ENCODE assay signal across 8 cellular contexts in the genomic region with DNA sequence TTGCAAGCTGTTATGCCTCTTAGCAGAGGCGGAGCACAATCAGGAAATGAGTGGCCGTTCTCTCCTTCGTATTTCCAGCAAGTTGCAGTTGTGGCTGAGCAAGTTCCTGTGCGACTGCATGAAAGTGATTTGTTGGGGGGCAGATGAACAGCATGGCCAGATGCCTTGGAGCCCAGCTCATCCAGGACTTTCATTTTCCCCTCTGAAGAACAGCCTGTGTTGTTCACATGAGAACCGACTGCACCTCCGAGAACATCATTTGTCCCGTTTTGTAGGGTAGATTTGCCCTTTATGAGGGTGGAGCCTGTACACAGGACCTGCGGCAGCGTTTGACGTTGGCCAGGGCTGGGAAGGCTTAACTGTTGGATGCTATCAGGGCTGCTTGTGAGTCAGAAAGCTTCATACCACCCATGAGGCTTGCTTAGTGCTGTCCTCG. TPM values are rescaled to one million over a fixed set of nuclear protein-coding genes. Genes with fewer than 3 reads are reported as not detected.
DNase-seq lines count a peak whose midpoint lies in the region; ATAC-seq, FAIRE-seq and TF ChIP-seq lines count a peak whose summit lies in the region.

No MANE protein-coding gene starts in this region.

- no peaks in the 10 kb centered on the region for H3K27me3 ChIP-seq in liver (ENCODE audit: control insufficient read depth in 4 of 4, insufficient read depth in 4 of 4, low read length in 3 of 4)
- no peaks in the 10 kb centered on the region for H3K27me3 ChIP-seq in HepG2 (ENCODE audit: control insufficient read depth in 1 of 2, insufficient read depth in 2 of 2, low read length in 2 of 2)
- H3K27me3 ChIP-seq in aorta (ENCODE audit: control insufficient read depth in 1 of 2, insufficient read depth in 2 of 2, low read length in 1 of 2) = no peaks in the 10 kb centered on the region

- ATAC-seq in HepG2 = no peak
- no peak for ATAC-seq in GM21717 (IDR thresholded peaks at IDR 0.05; ENCODE audit: unreplicated experiment)
- ATAC-seq in aorta (ENCODE audit: low FRiP score) = no peak

- H3K4me3 ChIP-seq in liver (ENCODE audit: low read depth in 1 of 3, low read length in 3 of 3) (no peak overlapping the region), HepG2 (replicated peaks in 1 of 3; ENCODE audit: insufficient read depth in 1 of 3, low read depth in 2 of 3, low read length in 3 of 3) (no peak overlapping the region), aorta (ENCODE audit: low read length in 2 of 2) (no peak overlapping the region)

- WGBS in liver = 71% methylated on average over 11 of the region's 11 CpGs
- 92% methylated on average over 11 of the region's 11 CpGs for WGBS in HepG2 (ENCODE audit: low lambda C conversion rate)
- WGBS in aorta, 2 donors = 39 to 49% methylated on average over 11 of the region's 11 CpGs

- DNase-seq in HepG2 (ENCODE audit: low spot score) (no peak), glomerular endothelial cell (ENCODE audit: extremely low read depth, low read depth, low spot score) (peak; percentile 56), NCI-H187 treated with DMSO at 0.1 percent for 48 hours (lab: John Stamatoyannopoulos, UW) (no peak), aorta (no peak)
- DNase-seq in activated naive CD4-positive, alpha-beta T cell treated with Interleukin-2 at 50 U/mL for 16 hours = peak; percentile 67
- DNase-seq in stimulated activated CD4-positive, alpha-beta T cell treated with anti-CD3 and anti-CD28 coated beads, Interleukin-2, amount 100 ng/mL, for 48 hours = peak; percentile 43 to 46

- no peak for TF ChIP-seq CTCF in liver (IDR thresholded peaks at IDR 0.05; ENCODE audit: low read depth, low read length, missing input control)
- TF ChIP-seq CTCF in HepG2 (CRISPR knock-in tag; IDR thresholded peaks at IDR 0.05) = no peak

- peaks cover 8 to 35% (median 18%) of the 10 kb centered on the region in 4 donors for H3K4me1 ChIP-seq in liver (ENCODE audit: control insufficient read depth in 4 of 4, insufficient read depth in 4 of 4, low read length in 3 of 4)
- H3K4me1 ChIP-seq in HepG2 (ENCODE audit: insufficient read depth, low read length) = peaks cover 70% of the 10 kb centered on the region
- peaks cover 1 to 10% of the 10 kb centered on the region in 2 donors for H3K4me1 ChIP-seq in aorta (ENCODE audit: control insufficient read depth in 1 of 2, insufficient read depth in 2 of 2, low read length in 2 of 2)

- intact Hi-C loops in HepG2 (cut with micrococcal nuclease; ENCODE audit: unreplicated experiment) = no loop called here
- intact Hi-C loops in aorta (cut with DNase I) = loop anchor here in 1 of 2 donors (10.0 kb wide), 1 partner anchor 51 kb away; no protein-coding TSS in a partner anchor

- no peak for TF ChIP-seq RAD21 in liver (IDR thresholded peaks at IDR 0.05)
- TF ChIP-seq RAD21 in HepG2 (CRISPR knock-in tag; IDR thresholded peaks at IDR 0.05) = no peak

- no peak overlapping the region for H3K4me2 ChIP-seq in HepG2 (ENCODE audit: low read depth, low read length)

- POLR2A ChIA-PET in HepG2 (lab: Yijun Ruan, JAX) = no interaction called here

- no peak for FAIRE-seq in HepG2 (lab: Jason Lieb, UNC)

- BruUV-seq in HepG2 (replicated peaks; lab: Mats Ljungman, UMichigan) = no TSS peak

- H3K36me3 ChIP-seq in liver (ENCODE audit: control insufficient read depth in 4 of 4, insufficient read depth in 3 of 4, low read depth in 1 of 4, low read length in 3 of 4) (peaks cover 0 to 8% (median 0%) of the 10 kb centered on the region in 4 donors), HepG2 (replicated peaks in 1 of 2; ENCODE audit: control insufficient read depth in 1 of 2, insufficient read depth in 2 of 2, low read length in 2 of 2) (peaks cover 11 to 37% of the 10 kb centered on the region in 2 experiments; a peak in 4 of 5 replicates), aorta (ENCODE audit: control insufficient read depth in 1 of 2, insufficient read depth in 2 of 2, low read length in 1 of 2) (no peaks in the 10 kb centered on the region)

- in situ Hi-C loops in HepG2 (cut with HindIII; ENCODE audit: extremely low pct_ligation_motif_present, low pct_unique_long_range_greater_than_20kb) = no loop called here

- H3K79me2 ChIP-seq in HepG2 (ENCODE audit: insufficient read depth, low read length) = peaks cover 87% of the 10 kb centered on the region

- CTCF ChIA-PET in HepG2 (lab: Yijun Ruan, JAX; ENCODE audit: low intra/inter-chr PET ratio, low total read pairs) = no interaction called here

- peaks cover 38% of the 10 kb centered on the region for H4K20me1 ChIP-seq in HepG2 (ENCODE audit: insufficient read depth, low read length)

- H3K27ac ChIP-seq in liver (ENCODE audit: low read depth in 1 of 2, low read length in 2 of 2) = peak overlapping the region; percentile 45 to 48
- no peak overlapping the region for H3K27ac ChIP-seq in HepG2 (ENCODE audit: extremely low read length, insufficient read depth, low read length)
- H3K27ac ChIP-seq in aorta (ENCODE audit: low read depth in 1 of 2, low read length in 2 of 2) = peak overlapping the region in 1 of 2 donors; percentile 34

- no peak overlapping the region for H2AFZ ChIP-seq in HepG2 (ENCODE audit: low read length)

- H3K9ac ChIP-seq in liver (ENCODE audit: low read depth in 1 of 2, low read length in 2 of 2) (no peak overlapping the region), HepG2 (ENCODE audit: insufficient read depth, low read depth, low read length) (no peak overlapping the region)

- H3K9me3 ChIP-seq in liver (ENCODE audit: control insufficient read depth in 4 of 4, low read length in 3 of 4) (no peaks in the 10 kb centered on the region), HepG2 (ENCODE audit: low read length) (no peaks in the 10 kb centered on the region), aorta (ENCODE audit: control insufficient read depth, low read length) (no peaks in the 10 kb centered on the region)

- TF ChIP-seq EP300 in HepG2 (IDR thresholded peaks at IDR 0.05; ENCODE audit: low read depth in 2 of 2, low read length in 2 of 2) (no peak), HepG2 (CRISPR knock-in tag; IDR thresholded peaks at IDR 0.05; ENCODE audit: borderline replicate concordance) (no peak)

- no peak for TF ChIP-seq POLR2A in HepG2 (IDR thresholded peaks at IDR 0.05; ENCODE audit: insufficient read depth in 1 of 2, low read depth in 2 of 2, low read length in 2 of 2)

RNA-seq across cellular contexts. Expression of a gene that starts 4.4 kb away (rescaled TPM):
- total RNA-seq in liver (1 to 10 TPM; 2.2 to 6.0 TPM), HepG2 (2016; rRNA removed; fragmentation: Illumina TruSeq; extraction: Trizol) (6.7 and 7.9 TPM in 2 replicates), glomerular endothelial cell (70.9 and 77.7 TPM in 2 replicates), aorta (10 to 100 TPM; 65.8 to 85.1 TPM)
- polyA plus RNA-seq in liver (10 to 100 TPM in 1 of 2 donors, 1 to 10 TPM in 1; 6.6 to 15.1 TPM), HepG2 (2011; rRNA removed) (2.9 and 3.0 TPM in 2 replicates), aorta (10 to 100 TPM; 16.3 to 26.5 TPM)
- 1.7 and 2.0 TPM in 2 replicates for total RNA-seq in HepG2 (2016; cell fraction: cytosol; rRNA removed; fragmentation: Illumina TruSeq; extraction: Trizol; ENCODE audit: low read depth)
- total RNA-seq in HepG2 (2016; cell fraction: insoluble cytoplasmic fraction; rRNA removed; fragmentation: Illumina TruSeq; extraction: Trizol) = 6.7 and 7.5 TPM in 2 replicates
- total RNA-seq in HepG2 (2016; cell fraction: membrane; rRNA removed; fragmentation: Illumina TruSeq; extraction: Trizol) = 4.9 and 5.1 TPM in 2 replicates
- total RNA-seq in HepG2 (2016; cell fraction: nucleus; rRNA removed; fragmentation: Illumina TruSeq; extraction: Trizol) = 4.8 and 6.3 TPM in 2 replicates
- polyA plus RNA-seq in HepG2 (2011; cell fraction: cytosol; rRNA removed) = 2.5 and 3.1 TPM in 2 replicates
- 9.0 and 9.5 TPM in 2 replicates for polyA plus RNA-seq in HepG2 (2011; cell fraction: nucleus; rRNA removed)
- polyA plus RNA-seq in HepG2 (2012) = 12.7 and 14.8 TPM in 2 replicates
- polyA plus RNA-seq in HepG2 (2016; cell fraction: cytosol; fragmentation: Illumina TruSeq; extraction: Trizol; ENCODE audit: low read depth) = 1.9 and 2.1 TPM in 2 replicates
- polyA plus RNA-seq in HepG2 (2016; cell fraction: insoluble cytoplasmic fraction; fragmentation: Illumina TruSeq; extraction: Trizol; ENCODE audit: low read depth) = 15.1 and 20.8 TPM in 2 replicates
- polyA plus RNA-seq in HepG2 (2016; cell fraction: membrane; fragmentation: Illumina TruSeq; extraction: Trizol; ENCODE audit: low read depth) = 3.2 and 4.9 TPM in 2 replicates
- polyA plus RNA-seq in HepG2 (2016; cell fraction: nucleus; fragmentation: Illumina TruSeq; extraction: Trizol; ENCODE audit: insufficient read depth, low read depth) = 14.7 and 18.1 TPM in 2 replicates
- polyA minus RNA-seq in HepG2 (2011; rRNA and poly(A)+ RNA removed; ENCODE audit: low replicate concordance) = 3.1 and 5.4 TPM in 2 replicates
- polyA minus RNA-seq in HepG2 (2011; cell fraction: cytosol; rRNA and poly(A)+ RNA removed) = 6.2 and 6.5 TPM in 2 replicates
- 2.2 and 3.2 TPM in 2 replicates for polyA minus RNA-seq in HepG2 (2011; cell fraction: nucleus; rRNA and poly(A)+ RNA removed)

RNA-seq across cellular contexts. Expression of a gene that starts 58.8 kb away (rescaled TPM):
- total RNA-seq in liver (10 to 100 TPM; 25.7 to 28.7 TPM), HepG2 (2016; rRNA removed; fragmentation: Illumina TruSeq; extraction: Trizol) (31.5 and 36.6 TPM in 2 replicates), glomerular endothelial cell (63.2 and 72.0 TPM in 2 replicates), aorta (100 to 1,000 TPM in 1 of 2 donors, 10 to 100 TPM in 1; 91.4 to 123 TPM)
- polyA plus RNA-seq in liver (10 to 100 TPM; 19.7 to 21.1 TPM), HepG2 (2011; rRNA removed) (145 and 148 TPM in 2 replicates), aorta (10 to 100 TPM; 29.2 to 74.6 TPM)
- 19.8 and 22.7 TPM in 2 replicates for total RNA-seq in HepG2 (2016; cell fraction: cytosol; rRNA removed; fragmentation: Illumina TruSeq; extraction: Trizol; ENCODE audit: low read depth)
- 32.7 and 33.0 TPM in 2 replicates for total RNA-seq in HepG2 (2016; cell fraction: insoluble cytoplasmic fraction; rRNA removed; fragmentation: Illumina TruSeq; extraction: Trizol)
- 32.9 and 34.8 TPM in 2 replicates for total RNA-seq in HepG2 (2016; cell fraction: membrane; rRNA removed; fragmentation: Illumina TruSeq; extraction: Trizol)
- 74.7 and 93.9 TPM in 2 replicates for total RNA-seq in HepG2 (2016; cell fraction: nucleus; rRNA removed; fragmentation: Illumina TruSeq; extraction: Trizol)
- polyA plus RNA-seq in HepG2 (2011; cell fraction: cytosol; rRNA removed) = 29.6 and 41.0 TPM in 2 replicates
- 368 and 448 TPM in 2 replicates for polyA plus RNA-seq in HepG2 (2011; cell fraction: nucleus; rRNA removed)
- polyA plus RNA-seq in HepG2 (2012) = 152 and 155 TPM in 2 replicates
- polyA plus RNA-seq in HepG2 (2016; cell fraction: cytosol; fragmentation: Illumina TruSeq; extraction: Trizol; ENCODE audit: low read depth) = 16.3 and 18.6 TPM in 2 replicates
- polyA plus RNA-seq in HepG2 (2016; cell fraction: insoluble cytoplasmic fraction; fragmentation: Illumina TruSeq; extraction: Trizol; ENCODE audit: low read depth) = 72.0 and 75.0 TPM in 2 replicates
- polyA plus RNA-seq in HepG2 (2016; cell fraction: membrane; fragmentation: Illumina TruSeq; extraction: Trizol; ENCODE audit: low read depth) = 36.1 and 39.6 TPM in 2 replicates
- polyA plus RNA-seq in HepG2 (2016; cell fraction: nucleus; fragmentation: Illumina TruSeq; extraction: Trizol; ENCODE audit: insufficient read depth, low read depth) = 291 and 317 TPM in 2 replicates
- 17.9 and 42.2 TPM in 2 replicates for polyA minus RNA-seq in HepG2 (2011; rRNA and poly(A)+ RNA removed; ENCODE audit: low replicate concordance)
- 27.6 and 31.4 TPM in 2 replicates for polyA minus RNA-seq in HepG2 (2011; cell fraction: cytosol; rRNA and poly(A)+ RNA removed)
- polyA minus RNA-seq in HepG2 (2011; cell fraction: nucleus; rRNA and poly(A)+ RNA removed) = 199 and 216 TPM in 2 replicates

Comparison
In these comparisons a context has a peak if more than half of its experiments do, and no peak if none do; other contexts are left out.
1. DNase-seq: peak in activated naive CD4-positive, alpha-beta T cell treated with Interleukin-2 at 50 U/mL for 16 hours (single experiment), glomerular endothelial cell (single experiment) and stimulated activated CD4-positive, alpha-beta T cell treated with anti-CD3 and anti-CD28 coated beads, Interleukin-2, amount 100 ng/mL, for 48 hours (2 of 2); none in HepG2 (single experiment), NCI-H187 treated with DMSO at 0.1 percent for 48 hours (single experiment) and aorta (0 of 2).